In the genomic region with DNA sequence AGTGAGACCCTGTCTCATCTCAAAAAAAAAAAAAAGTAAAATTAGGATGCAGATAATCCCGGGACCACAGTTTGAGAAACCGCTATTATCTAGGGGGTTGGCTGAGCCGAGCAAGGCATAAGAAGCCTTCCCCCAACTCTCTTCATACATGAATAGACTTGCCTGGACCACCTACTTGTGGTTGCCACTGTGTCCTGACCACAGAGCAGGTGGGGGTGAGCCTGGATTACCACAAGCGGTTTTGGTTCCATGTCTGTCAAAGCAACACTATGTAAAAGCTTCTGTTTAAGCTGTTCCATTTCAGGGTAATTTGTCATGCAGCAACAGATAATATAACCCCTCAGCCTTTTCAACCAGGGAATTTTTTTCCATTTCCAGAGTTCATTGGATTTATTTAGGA, we compare ENCODE assay signal across 11 cellular contexts. TPM values are rescaled to one million over a fixed set of nuclear protein-coding genes. Genes with fewer than 3 reads are reported as not detected.
DNase-seq lines count a peak whose midpoint lies in the region; ATAC-seq and TF ChIP-seq lines count a peak whose summit lies in the region.
"Had no signal": no experiment of that assay in that cellular context is flagged by ENCODE, and none has a peak within 500 bp of the region (broad histone marks: within the 10 kb centered on the region; RNA-seq: fewer than 3 reads in every experiment).

No MANE protein-coding gene starts in this region.

- no peak overlapping the region for H3K4me3 Mint-ChIP-seq in CD4-positive, CD25-positive, alpha-beta regulatory T cell
- H3K4me3 Mint-ChIP-seq in activated CD8-positive, alpha-beta T cell treated with anti-CD3 and anti-CD28 coated beads for 36 hours, result peak overlapping the region; percentile 26
- peak overlapping the region; percentile 27 to 77 (median 59) for H3K4me3 Mint-ChIP-seq in immature natural killer cell

- no peaks in the 10 kb centered on the region for H3K9me3 ChIP-seq in CD4-positive, CD25-positive, alpha-beta regulatory T cell (ENCODE audit: control insufficient read depth in 2 of 2, low read length in 2 of 2)
- no peaks in the 10 kb centered on the region for H3K9me3 ChIP-seq in aorta (ENCODE audit: control insufficient read depth, low read length)

- no peaks in the 10 kb centered on the region for H3K36me3 ChIP-seq in CD4-positive, CD25-positive, alpha-beta regulatory T cell (ENCODE audit: control insufficient read depth, insufficient read depth, low read length)
- H3K36me3 ChIP-seq in aorta (ENCODE audit: control insufficient read depth in 1 of 2, insufficient read depth in 2 of 2, low read length in 1 of 2), result no peaks in the 10 kb centered on the region

- H3K4me3 ChIP-seq in CD4-positive, CD25-positive, alpha-beta regulatory T cell (ENCODE audit: low read depth, low read length), result no peak overlapping the region
- H3K4me3 ChIP-seq in aorta (ENCODE audit: low read length in 2 of 2), result no peak overlapping the region

- no peak for ATAC-seq in CD4-positive, CD25-positive, alpha-beta regulatory T cell (ENCODE audit: low read depth in 2 of 2)
- ATAC-seq in HG02588 (IDR thresholded peaks at IDR 0.05; ENCODE audit: unreplicated experiment) (peak; percentile 22), HG03439 (IDR thresholded peaks at IDR 0.05; ENCODE audit: unreplicated experiment) (no peak), aorta (ENCODE audit: low FRiP score) (no peak)
- no peak for ATAC-seq in activated CD8-positive, alpha-beta T cell treated with anti-CD3 and anti-CD28 coated beads for 36 hours

- TF ChIP-seq CTCF in activated CD8-positive, alpha-beta T cell treated with anti-CD3 and anti-CD28 coated beads for 36 hours (IDR thresholded peaks at IDR 0.05), result no peak

- peak overlapping the region in 2 of 3 donors; percentile 32 to 56 for H3K27ac Mint-ChIP-seq in CD4-positive, CD25-positive, alpha-beta regulatory T cell
- H3K27ac Mint-ChIP-seq in activated CD8-positive, alpha-beta T cell treated with anti-CD3 and anti-CD28 coated beads for 36 hours, result peak overlapping the region; percentile 70
- peak overlapping the region in 5 of 6 donors; percentile 55 to 77 (median 67) for H3K27ac Mint-ChIP-seq in immature natural killer cell

- POLR2A ChIA-PET in activated CD8-positive, alpha-beta T cell treated with anti-CD3 and anti-CD28 coated beads for 36 hours (lab: Charles Lee), result interaction anchor here (0.6 to 3.6 kb wide), 6 partner anchors 8 to 83 kb away, joined by 3 to 11 read pairs (median 3); no protein-coding TSS in a partner anchor

- no peak overlapping the region for H3K27ac ChIP-seq in CD4-positive, CD25-positive, alpha-beta regulatory T cell (ENCODE audit: insufficient read depth, low read length, poor library complexity, severe bottlenecking)
- H3K27ac ChIP-seq in aorta (ENCODE audit: low read depth in 1 of 2, low read length in 2 of 2), result no peak overlapping the region
- H3K27ac ChIP-seq: C4-2B had no signal

- H3K4me1 Mint-ChIP-seq in CD4-positive, CD25-positive, alpha-beta regulatory T cell, result peaks cover 6 to 54% (median 33%) of the 10 kb centered on the region in 4 donors
- H3K4me1 Mint-ChIP-seq in activated CD8-positive, alpha-beta T cell treated with anti-CD3 and anti-CD28 coated beads for 36 hours (ENCODE audit: low read depth), result peaks cover 62% of the 10 kb centered on the region
- peaks cover 69 to 73% of the 10 kb centered on the region in 2 donors for H3K4me1 Mint-ChIP-seq in immature natural killer cell

- H3K27me3 ChIP-seq in CD4-positive, CD25-positive, alpha-beta regulatory T cell (ENCODE audit: control insufficient read depth, insufficient read depth, low read length), result peaks cover 2% of the 10 kb centered on the region
- H3K27me3 ChIP-seq in aorta (ENCODE audit: control insufficient read depth in 1 of 2, insufficient read depth in 2 of 2, low read length in 1 of 2), result no peaks in the 10 kb centered on the region

- H3K9me3 Mint-ChIP-seq in CD4-positive, CD25-positive, alpha-beta regulatory T cell, result peaks cover 0 to 1% (median 0%) of the 10 kb centered on the region in 7 donors
- H3K9me3 Mint-ChIP-seq in activated CD8-positive, alpha-beta T cell treated with anti-CD3 and anti-CD28 coated beads for 36 hours, result no peaks in the 10 kb centered on the region
- H3K9me3 Mint-ChIP-seq in immature natural killer cell, result no peaks in the 10 kb centered on the region

- CTCF ChIA-PET in activated CD8-positive, alpha-beta T cell treated with anti-CD3 and anti-CD28 coated beads for 36 hours (lab: Charles Lee), result interaction anchor here (1.2 to 1.4 kb wide), 4 partner anchors 16 to 182 kb away, joined by 3 to 6 read pairs (median 4); no protein-coding TSS in a partner anchor

- H3K27me3 Mint-ChIP-seq in CD4-positive, CD25-positive, alpha-beta regulatory T cell, result peaks cover 18% of the 10 kb centered on the region
- peaks cover 7% of the 10 kb centered on the region for H3K27me3 Mint-ChIP-seq in activated CD8-positive, alpha-beta T cell treated with anti-CD3 and anti-CD28 coated beads for 36 hours
- H3K27me3 Mint-ChIP-seq in immature natural killer cell (ENCODE audit: low read depth in 3 of 3), result peaks cover 25 to 39% (median 31%) of the 10 kb centered on the region in 3 donors

- intact Hi-C loops in activated CD8-positive, alpha-beta T cell treated with anti-CD3 and anti-CD28 coated beads for 36 hours (cut with micrococcal nuclease), result loop anchor here (5.0 to 10.0 kb wide), 2 partner anchors 83 to 84 kb away; no protein-coding TSS in a partner anchor
- intact Hi-C loops in aorta (cut with DNase I), result loop anchor here (5.0 to 10.0 kb wide), 3 partner anchors 87 to 243 kb away; a partner anchor contains a TSS

- no peaks in the 10 kb centered on the region for H3K36me3 Mint-ChIP-seq in CD4-positive, CD25-positive, alpha-beta regulatory T cell
- H3K36me3 Mint-ChIP-seq in activated CD8-positive, alpha-beta T cell treated with anti-CD3 and anti-CD28 coated beads for 36 hours (ENCODE audit: low read depth), result peaks cover 3% of the 10 kb centered on the region
- no peaks in the 10 kb centered on the region for H3K36me3 Mint-ChIP-seq in immature natural killer cell

- peaks cover 25% of the 10 kb centered on the region for H3K4me1 ChIP-seq in CD4-positive, CD25-positive, alpha-beta regulatory T cell (ENCODE audit: control insufficient read depth, insufficient read depth, low read length, poor library complexity, severe bottlenecking)
- H3K4me1 ChIP-seq in aorta (ENCODE audit: control insufficient read depth in 1 of 2, insufficient read depth in 2 of 2, low read length in 2 of 2), result no peaks in the 10 kb centered on the region

- 72 to 79% methylated on average over 4 of the region's 4 CpGs for WGBS in aorta, 2 donors

- peak in 1 of 3 donors; percentile 44 for DNase-seq in CD4-positive, CD25-positive, alpha-beta regulatory T cell
- peak; percentile 91 for DNase-seq in activated CD8-positive, alpha-beta T cell treated with anti-CD3 and anti-CD28 coated beads for 36 hours
- peak; percentile 71 to 78 (median 72) for DNase-seq in immature natural killer cell
- DNase-seq in aorta, result no peak
- DNase-seq in NCI-H1105 treated with DMSO at 0.1 percent for 48 hours (lab: John Stamatoyannopoulos, UW), result no peak
- no peak for DNase-seq in NCI-H146 (lab: John Stamatoyannopoulos, UW)
- DNase-seq: NCI-H1436 had no signal

RNA-seq across cellular contexts. Expression of a gene that starts 3.3 kb away (rescaled TPM):
- 155 TPM for total RNA-seq in CD4-positive, CD25-positive, alpha-beta regulatory T cell
- polyA plus RNA-seq in CD4-positive, CD25-positive, alpha-beta regulatory T cell, result 100 to 1,000 TPM in 1 of 4 donors, 10 to 100 TPM in 3; 87.3 to 101 (median 92.5) TPM
- total RNA-seq in activated CD8-positive, alpha-beta T cell treated with anti-CD3 and anti-CD28 coated beads for 36 hours, result 10 to 100 TPM; 43.9 to 47.2 TPM
- polyA plus RNA-seq in immature natural killer cell, result 100 to 1,000 TPM; 114 to 177 (median 146) TPM
- 10 to 100 TPM; 63.5 to 79.8 TPM for total RNA-seq in aorta
- 10 to 100 TPM; 61.7 to 94.0 TPM for polyA plus RNA-seq in aorta

RNA-seq across cellular contexts. Expression of a gene that starts 34.1 kb away (rescaled TPM):
- 3.5 TPM for total RNA-seq in CD4-positive, CD25-positive, alpha-beta regulatory T cell
- 1 to 10 TPM; 2.7 to 6.2 (median 4.0) TPM for polyA plus RNA-seq in CD4-positive, CD25-positive, alpha-beta regulatory T cell
- 10 to 100 TPM; 10.4 to 11.0 TPM for total RNA-seq in activated CD8-positive, alpha-beta T cell treated with anti-CD3 and anti-CD28 coated beads for 36 hours
- polyA plus RNA-seq in immature natural killer cell, result 10 to 100 TPM in 1 of 3 donors, 1 to 10 TPM in 2; 5.0 to 25.7 (median 8.9) TPM
- total RNA-seq in aorta, result 1 to 10 TPM; 3.0 to 4.3 TPM
- polyA plus RNA-seq in aorta, result 10 to 100 TPM; 12.3 to 24.8 TPM

RNA-seq across cellular contexts. Expression of a gene that starts 46.4 kb away (rescaled TPM):
- not detected for total RNA-seq in CD4-positive, CD25-positive, alpha-beta regulatory T cell
- polyA plus RNA-seq in CD4-positive, CD25-positive, alpha-beta regulatory T cell, result not detected
- under 1 TPM; 0.18 to 0.43 TPM for total RNA-seq in activated CD8-positive, alpha-beta T cell treated with anti-CD3 and anti-CD28 coated beads for 36 hours
- not detected for polyA plus RNA-seq in immature natural killer cell
- under 1 TPM; 0.23 to 0.72 TPM for total RNA-seq in aorta
- not detected for polyA plus RNA-seq in aorta
- polyA plus RNA-seq: fibroblast of lung had no signal

RNA-seq across cellular contexts. Expression of a gene that starts 54.8 kb away (rescaled TPM):
- total RNA-seq in CD4-positive, CD25-positive, alpha-beta regulatory T cell, result 0.52 TPM
- under 1 TPM in 3 of 4 donors, not detected in 1; 0.07 to 0.42 (median 0.23) TPM for polyA plus RNA-seq in CD4-positive, CD25-positive, alpha-beta regulatory T cell
- total RNA-seq in activated CD8-positive, alpha-beta T cell treated with anti-CD3 and anti-CD28 coated beads for 36 hours, result under 1 TPM; 0.29 to 0.41 TPM
- polyA plus RNA-seq in immature natural killer cell (not detected), aorta (under 1 TPM in 1 of 2 donors, not detected in 1; 0.38 TPM)
- under 1 TPM; 0.13 to 0.30 TPM for total RNA-seq in aorta

Comparison
In these comparisons a context has a peak if more than half of its experiments do, and no peak if none do; other contexts are left out.
1. DNase-seq: peak in activated CD8-positive, alpha-beta T cell treated with anti-CD3 and anti-CD28 coated beads for 36 hours (single experiment) and immature natural killer cell (3 of 3); none in aorta (0 of 2), NCI-H1105 treated with DMSO at 0.1 percent for 48 hours (single experiment) and NCI-H146 (single experiment).
2. H3K4me3 Mint-ChIP-seq: peak in activated CD8-positive, alpha-beta T cell treated with anti-CD3 and anti-CD28 coated beads for 36 hours (single experiment) and immature natural killer cell (5 of 5); none in CD4-positive, CD25-positive, alpha-beta regulatory T cell (0 of 4).
3. Peak in every context shown above with its lines, with median percentiles within 50 percentile points of each other: H3K27ac Mint-ChIP-seq.